1 cellular context compared by ENCODE assay signal in the genomic region with DNA sequence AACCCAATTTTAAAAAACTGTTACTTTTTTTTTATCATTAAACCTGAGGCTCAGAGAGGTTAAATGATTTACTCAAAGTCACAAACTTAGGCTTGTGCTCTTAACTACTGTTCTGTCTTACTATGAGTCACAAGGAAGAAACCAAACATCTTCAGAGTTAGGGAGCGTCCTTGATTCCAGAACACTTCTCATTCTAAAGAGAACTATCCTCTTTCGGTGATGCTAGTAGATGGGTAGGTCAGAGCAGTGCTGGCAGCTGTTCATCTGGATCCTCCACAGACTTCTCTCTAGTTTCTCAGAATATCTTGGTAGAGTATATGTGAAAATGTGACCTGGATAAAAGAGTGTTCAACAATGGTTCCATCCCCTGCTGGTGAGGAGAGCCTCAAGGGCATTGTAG.
TF ChIP-seq lines count a peak whose summit lies in the region.

No MANE protein-coding gene starts in this region.

TF ChIP-seq in HEK293, 187 proteins besides CTCF, POLR2A, EP300 and RAD21:
- peak; percentile 93 for TF ChIP-seq ZNF600 (tag by site-specific recombination; IDR thresholded peaks at IDR 0.05)
- peak; percentile 48; the same call in 1 of the 2 replicates for TF ChIP-seq ZBTB48 (tag by site-specific recombination; IDR thresholded peaks at IDR 0.05)
- no peak for TF ChIP-seq ZNF16 (tag by site-specific recombination; IDR thresholded peaks at IDR 0.05; ENCODE audit: low read depth)
- TF ChIP-seq, protein P1, sequence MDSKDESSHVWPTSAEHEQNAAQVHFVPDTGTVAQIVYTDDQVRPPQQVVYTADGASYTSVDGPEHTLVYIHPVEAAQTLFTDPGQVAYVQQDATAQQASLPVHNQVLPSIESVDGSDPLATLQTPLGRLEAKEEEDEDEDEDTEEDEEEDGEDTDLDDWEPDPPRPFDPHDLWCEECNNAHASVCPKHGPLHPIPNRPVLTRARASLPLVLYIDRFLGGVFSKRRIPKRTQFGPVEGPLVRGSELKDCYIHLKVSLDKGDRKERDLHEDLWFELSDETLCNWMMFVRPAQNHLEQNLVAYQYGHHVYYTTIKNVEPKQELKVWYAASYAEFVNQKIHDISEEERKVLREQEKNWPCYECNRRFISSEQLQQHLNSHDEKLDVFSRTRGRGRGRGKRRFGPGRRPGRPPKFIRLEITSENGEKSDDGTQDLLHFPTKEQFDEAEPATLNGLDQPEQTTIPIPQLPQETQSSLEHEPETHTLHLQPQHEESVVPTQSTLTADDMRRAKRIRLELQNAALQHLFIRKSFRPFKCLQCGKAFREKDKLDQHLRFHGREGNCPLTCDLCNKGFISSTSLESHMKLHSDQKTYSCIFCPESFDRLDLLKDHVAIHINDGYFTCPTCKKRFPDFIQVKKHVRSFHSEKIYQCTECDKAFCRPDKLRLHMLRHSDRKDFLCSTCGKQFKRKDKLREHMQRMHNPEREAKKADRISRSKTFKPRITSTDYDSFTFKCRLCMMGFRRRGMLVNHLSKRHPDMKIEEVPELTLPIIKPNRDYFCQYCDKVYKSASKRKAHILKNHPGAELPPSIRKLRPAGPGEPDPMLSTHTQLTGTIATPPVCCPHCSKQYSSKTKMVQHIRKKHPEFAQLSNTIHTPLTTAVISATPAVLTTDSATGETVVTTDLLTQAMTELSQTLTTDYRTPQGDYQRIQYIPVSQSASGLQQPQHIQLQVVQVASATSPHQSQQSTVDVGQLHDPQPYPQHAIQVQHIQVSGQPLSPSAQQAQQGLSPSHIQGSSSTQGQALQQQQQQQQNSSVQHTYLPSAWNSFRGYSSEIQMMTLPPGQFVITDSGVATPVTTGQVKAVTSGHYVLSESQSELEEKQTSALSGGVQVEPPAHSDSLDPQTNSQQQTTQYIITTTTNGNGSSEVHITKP (tag by site-specific recombination; IDR thresholded peaks at IDR 0.05) = peak; percentile 94
